Comparison of ENCODE assay signal across 8 cellular contexts in the genomic region with DNA sequence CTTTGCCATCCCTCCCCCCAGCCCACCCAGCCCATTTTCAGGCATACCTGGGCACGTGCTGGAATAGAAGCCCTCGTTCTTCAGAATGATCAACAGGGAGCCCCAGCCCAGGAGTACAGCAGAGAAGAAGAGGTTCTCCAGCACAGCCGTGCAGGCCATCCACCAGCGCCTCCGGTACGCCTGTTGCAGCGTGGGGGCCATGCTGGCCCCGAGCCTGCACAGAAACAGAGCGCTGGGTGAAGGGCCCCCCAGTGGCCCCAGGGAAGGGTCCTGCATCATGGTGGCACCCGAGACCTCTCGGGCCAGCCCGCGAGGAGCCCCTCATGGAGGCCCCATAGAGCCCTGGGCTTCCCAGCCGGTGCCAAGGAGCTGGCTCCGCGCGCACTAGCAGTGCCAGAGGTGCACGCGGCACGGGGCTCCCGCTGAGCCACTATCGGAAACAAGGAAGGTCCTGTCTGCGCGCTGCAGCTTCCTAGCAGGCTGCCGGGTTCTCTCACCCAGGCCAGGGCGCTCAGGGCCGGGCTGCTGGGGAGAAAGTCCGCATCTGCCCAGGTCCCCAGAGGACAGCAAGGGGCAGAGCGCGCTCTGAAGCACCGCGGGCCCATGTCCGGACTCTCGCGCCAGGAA. TPM values are rescaled to one million over a fixed set of nuclear protein-coding genes. Genes with fewer than 3 reads are reported as not detected.
A peak's percentile ranks its signal among the peaks of the same experiment; 100 is the strongest.
DNase-seq lines count a peak whose midpoint lies in the region; ATAC-seq, FAIRE-seq and TF ChIP-seq lines count a peak whose summit lies in the region.

No MANE protein-coding gene starts in this region.

- no peaks in the 10 kb centered on the region for H3K36me3 Mint-ChIP-seq in astrocyte (ENCODE audit: low read depth, unreplicated experiment)

- H3K9me3 Mint-ChIP-seq in astrocyte (ENCODE audit: unreplicated experiment), result no peaks in the 10 kb centered on the region

- H3K4me1 ChIP-seq in astrocyte (ENCODE audit: insufficient read depth, low read length) (peaks cover 11% of the 10 kb centered on the region), iPS-20b (ENCODE audit: insufficient read depth, low read length) (no peaks in the 10 kb centered on the region), spleen (peaks cover 3 to 52% (median 21%) of the 10 kb centered on the region in 6 donors)

- H3K4me3 Mint-ChIP-seq in astrocyte (ENCODE audit: unreplicated experiment), result peak overlapping the region; percentile 89

- H3K36me3 ChIP-seq in astrocyte (ENCODE audit: insufficient read depth, low read length), result no peaks in the 10 kb centered on the region
- no peaks in the 10 kb centered on the region for H3K36me3 ChIP-seq in iPS-20b (ENCODE audit: insufficient read depth, low read depth, low read length)
- H3K36me3 ChIP-seq in spleen, result no peaks in the 10 kb centered on the region

- H3K27me3 Mint-ChIP-seq in astrocyte (ENCODE audit: low read depth, unreplicated experiment), result peaks cover 27% of the 10 kb centered on the region

- no peaks in the 10 kb centered on the region for H3K4me1 Mint-ChIP-seq in astrocyte (ENCODE audit: low read depth, unreplicated experiment)

- H3K9me3 ChIP-seq in astrocyte (ENCODE audit: insufficient read depth, low read depth, low read length) (no peaks in the 10 kb centered on the region), iPS-20b (ENCODE audit: insufficient read depth, low read depth, low read length) (no peaks in the 10 kb centered on the region), spleen (no peaks in the 10 kb centered on the region)

- TF ChIP-seq POLR2A in spleen (IDR thresholded peaks at IDR 0.05), result no peak

- no peaks in the 10 kb centered on the region for H3K27me3 ChIP-seq in astrocyte (ENCODE audit: insufficient read depth, low read length)
- peaks cover 52% of the 10 kb centered on the region for H3K27me3 ChIP-seq in iPS-20b (ENCODE audit: insufficient read depth, low read length)
- no peaks in the 10 kb centered on the region for H3K27me3 ChIP-seq in spleen (replicated peaks in 1 of 7)

- DNase-seq in NCI-H2196 (lab: John Stamatoyannopoulos, UW; ENCODE audit: unreplicated experiment) (peak; percentile 29), NCI-H2196 treated with DMSO at 0.1 percent for 48 hours (lab: John Stamatoyannopoulos, UW; ENCODE audit: unreplicated experiment) (no peak), OCI-M1 (lab: John Stamatoyannopoulos, UW) (peak; percentile 64), astrocyte (ENCODE audit: low read depth) (peak; percentile 24), spleen (peak; percentile 86), SKM-1 (lab: John Stamatoyannopoulos, UW; ENCODE audit: unreplicated experiment) (no peak)

- peaks cover 7% of the 10 kb centered on the region for H4K20me1 ChIP-seq in astrocyte (ENCODE audit: insufficient read depth, low read length)

- no peak overlapping the region for H3K27ac Mint-ChIP-seq in astrocyte (ENCODE audit: unreplicated experiment)

- FAIRE-seq in astrocyte (lab: Jason Lieb, UNC), result no peak

- peak overlapping the region; percentile 76 for H3K9ac ChIP-seq in astrocyte (ENCODE audit: low read length)
- peak overlapping the region; percentile 80 for H3K9ac ChIP-seq in iPS-20b (ENCODE audit: low read depth, low read length)

- intact Hi-C loops in spleen (cut with DNase I; ENCODE audit: low total_unique reads), result no loop called here

- H3K4me3 ChIP-seq in astrocyte (ENCODE audit: insufficient read depth, low read depth, low read length) (peak overlapping the region; percentile 73), iPS-20b (ENCODE audit: low read length) (peak overlapping the region; percentile 78), spleen (peak overlapping the region; percentile 66 to 97 (median 90))

- H3K79me2 ChIP-seq in astrocyte (ENCODE audit: insufficient read depth, low read length), result no peaks in the 10 kb centered on the region

- ATAC-seq in HG02973 (IDR thresholded peaks at IDR 0.05; ENCODE audit: unreplicated experiment), result peak; percentile 36

- 16 to 56% (median 22%) methylated on average over 11 to 35 of the region's 35 CpGs for WGBS in spleen, 5 donors

- no peak overlapping the region for H3K27ac ChIP-seq in astrocyte (ENCODE audit: low read depth, low read length)
- no peak overlapping the region for H3K27ac ChIP-seq in iPS-20b (ENCODE audit: low read length)
- H3K27ac ChIP-seq in spleen, result peak overlapping the region in 7 of 8 donors; percentile 23 to 80 (median 71)

- TF ChIP-seq CTCF in astrocyte (IDR thresholded peaks at IDR 0.05; ENCODE audit: insufficient read depth, low read depth, low read length) (no peak), spleen (IDR thresholded peaks at IDR 0.05 in 8 of 11, conservative IDR thresholded peaks at IDR 0.05 in 3 of 11) (no peak)

- H2AFZ ChIP-seq in astrocyte (ENCODE audit: low read depth, low read length), result peak overlapping the region; percentile 85

- peak overlapping the region; percentile 92 for H3K4me2 ChIP-seq in astrocyte (ENCODE audit: low read length)

RNA-seq across cellular contexts. Expression of gene SLC43A1, which starts 1.5 kb away (rescaled TPM):
- total RNA-seq in astrocyte (3.5 and 4.5 TPM in 2 replicates), spleen (10 to 100 TPM in 5 of 7 donors, 1 to 10 TPM in 2; 7.0 to 16.1 (median 13.0) TPM)
- polyA plus RNA-seq in spleen, result 1 to 10 TPM; 6.2 to 8.4 (median 6.4) TPM

RNA-seq across cellular contexts. Expression of gene TIMM10, which starts 16.5 kb away (rescaled TPM):
- total RNA-seq in astrocyte (56.1 and 60.3 TPM in 2 replicates), spleen (10 to 100 TPM; 28.1 to 58.7 (median 39.0) TPM)
- polyA plus RNA-seq in spleen, result 10 to 100 TPM; 38.7 to 57.4 (median 56.1) TPM

RNA-seq across cellular contexts. Expression of gene SMTNL1, which starts 23.4 kb away (rescaled TPM):
- total RNA-seq in astrocyte, result not detected in 2 replicates
- not detected for total RNA-seq in spleen
- polyA plus RNA-seq in spleen, result not detected

RNA-seq across cellular contexts. Expression of gene UBE2L6, which starts 53.4 kb away (rescaled TPM):
- total RNA-seq in astrocyte (159 and 182 TPM in 2 replicates), spleen (100 to 1,000 TPM in 5 of 7 donors, 10 to 100 TPM in 2; 74.2 to 137 (median 112) TPM)
- polyA plus RNA-seq in spleen, result 100 to 1,000 TPM in 1 of 3 donors, 10 to 100 TPM in 2; 46.8 to 135 (median 79.5) TPM

RNA-seq across cellular contexts. Expression of gene RTN4RL2, which starts 53.7 kb away (rescaled TPM):
- 0.50 and 0.65 TPM in 2 replicates for total RNA-seq in astrocyte
- total RNA-seq in spleen, result 1 to 10 TPM in 1 of 7 donors, under 1 TPM in 6; 0.37 to 2.0 (median 0.49) TPM
- under 1 TPM; 0.15 to 0.73 (median 0.29) TPM for polyA plus RNA-seq in spleen

Comparison
In these comparisons a context has a peak if more than half of its experiments do, and no peak if none do; other contexts are left out.
1. DNase-seq: peak in NCI-H2196 (single experiment), OCI-M1 (single experiment), astrocyte (single experiment) and spleen (single experiment); none in NCI-H2196 treated with DMSO at 0.1 percent for 48 hours (single experiment) and SKM-1 (single experiment).
2. H3K27ac ChIP-seq: peak in spleen (7 of 8); none in astrocyte (single experiment) and iPS-20b (single experiment).
3. Peak in every context shown above with its lines, with median percentiles within 50 percentile points of each other: H3K4me3 ChIP-seq.